1 cellular context compared by ENCODE assay signal in genomic region chr7:7770228-7770627, GRCh38.
TF ChIP-seq lines count a peak whose summit lies in the region.

No MANE protein-coding gene starts in this region.

TF ChIP-seq in GM23338, 12 proteins besides CTCF, POLR2A, EP300 and RAD21 (continued from another document):
- TF ChIP-seq ETS1 (IDR thresholded peaks at IDR 0.05): no peak
